Comparison of ENCODE assay signal across 30 cellular contexts in genomic region chr6:113802779-113803178, GRCh38. TPM values are rescaled to one million over a fixed set of nuclear protein-coding genes. Genes with fewer than 3 reads are reported as not detected.
"Had no signal": no experiment of that assay in that cellular context is flagged by ENCODE, and none has a peak within 500 bp of the region (broad histone marks: within the 10 kb centered on the region; RNA-seq: fewer than 3 reads in every experiment).

No MANE protein-coding gene starts in this region.

- H3K36me3 ChIP-seq: neutrophil, right lobe of liver, sigmoid colon, suprapubic skin, tibial artery, transverse colon, upper lobe of right lung, uterus had no signal

- H2AFZ ChIP-seq: parathyroid adenoma had no signal

- FAIRE-seq: small intestine had no signal

- H3K9me3 ChIP-seq: neutrophil, psoas muscle, right lobe of liver, sigmoid colon, suprapubic skin, testis, tibial artery, transverse colon, upper lobe of right lung, uterus had no signal

- ATAC-seq: naive thymus-derived CD8-positive, alpha-beta T cell; natural killer cell treated with Interleukin-12 subunit alpha and Interleukin-12 subunit beta and Interleukin-15 and Interleukin-18, amount 100 ng/mL, for 72 hours; psoas muscle; right cardiac atrium; right lobe of liver; stimulated activated effector memory CD8-positive, alpha-beta T cell treated with anti-CD3 and anti-CD28 coated beads, Interleukin-12 subunit alpha, Interleukin-12 subunit beta, amount 100 ng/mL, for 72 hours; stimulated activated naive CD8-positive, alpha-beta T cell treated with anti-CD3 and anti-CD28 coated beads, Interleukin-15, amount 100 ng/mL, for 72 hours; stimulated activated naive CD8-positive, alpha-beta T cell treated with anti-CD3 and anti-CD28 coated beads, Interleukin-15, Interleukin-2, amounts not matched to agents 100 U/mL and 50 U/mL, for 24 hours; upper lobe of right lung had no signal

- H3K27me3 Mint-ChIP-seq: progenitor cell of endocrine pancreas; stimulated activated naive CD8-positive, alpha-beta T cell treated with anti-CD3 and anti-CD28 coated beads, Interleukin-15, amount 100 ng/mL, for 72 hours; type B pancreatic cell had no signal

- H3K4me3 ChIP-seq: psoas muscle, right lobe of liver, sigmoid colon, suprapubic skin, testis, tibial artery, transverse colon, upper lobe of right lung, uterus had no signal

- H3K79me2 ChIP-seq: parathyroid adenoma had no signal

- H3K27me3 ChIP-seq: neutrophil, right lobe of liver, sigmoid colon, suprapubic skin, testis, tibial artery, transverse colon, upper lobe of right lung, uterus had no signal

- H3K4me1 ChIP-seq: parathyroid adenoma, psoas muscle, right lobe of liver, sigmoid colon, suprapubic skin, testis, tibial artery, upper lobe of right lung, uterus had no signal

- H3K27ac ChIP-seq: neutrophil, parathyroid adenoma, psoas muscle, right lobe of liver, sigmoid colon, suprapubic skin, testis, tibial artery, transverse colon, upper lobe of right lung, uterus had no signal

- H3K4me3 Mint-ChIP-seq: naive thymus-derived CD8-positive, alpha-beta T cell; natural killer cell treated with Interleukin-12 subunit alpha and Interleukin-12 subunit beta and Interleukin-15 and Interleukin-18, amount 100 ng/mL, for 72 hours; nephron progenitor cell; neural crest cell; stimulated activated effector memory CD8-positive, alpha-beta T cell treated with anti-CD3 and anti-CD28 coated beads, Interleukin-12 subunit alpha, Interleukin-12 subunit beta, amount 100 ng/mL, for 72 hours; stimulated activated naive CD8-positive, alpha-beta T cell treated with anti-CD3 and anti-CD28 coated beads, Interleukin-15, amount 100 ng/mL, for 72 hours; type B pancreatic cell had no signal

- H3K27ac Mint-ChIP-seq: naive thymus-derived CD8-positive, alpha-beta T cell; natural killer cell treated with Interleukin-12 subunit alpha and Interleukin-12 subunit beta and Interleukin-15 and Interleukin-18, amount 100 ng/mL, for 72 hours; nephron progenitor cell; progenitor cell of endocrine pancreas; stimulated activated effector memory CD8-positive, alpha-beta T cell treated with anti-CD3 and anti-CD28 coated beads, Interleukin-12 subunit alpha, Interleukin-12 subunit beta, amount 100 ng/mL, for 72 hours; stimulated activated naive CD8-positive, alpha-beta T cell treated with anti-CD3 and anti-CD28 coated beads, Interleukin-15, amount 100 ng/mL, for 72 hours; type B pancreatic cell had no signal

- H3K9ac ChIP-seq: parathyroid adenoma had no signal

- H3K9me3 Mint-ChIP-seq: natural killer cell treated with Interleukin-12 subunit alpha and Interleukin-12 subunit beta and Interleukin-15 and Interleukin-18, amount 100 ng/mL, for 72 hours; nephron progenitor cell; stimulated activated effector memory CD8-positive, alpha-beta T cell treated with anti-CD3 and anti-CD28 coated beads, Interleukin-12 subunit alpha, Interleukin-12 subunit beta, amount 100 ng/mL, for 72 hours; stimulated activated naive CD8-positive, alpha-beta T cell treated with anti-CD3 and anti-CD28 coated beads, Interleukin-15, amount 100 ng/mL, for 72 hours had no signal

- DNase-seq: naive thymus-derived CD8-positive, alpha-beta T cell; nephron progenitor cell; nucleus accumbens; posterior cingulate gyrus; psoas muscle; right cardiac atrium; right lobe of liver; sigmoid colon; small intestine; stimulated activated CD4-positive, alpha-beta T cell treated with anti-CD3 and anti-CD28 coated beads, Interleukin-15, amount 100 ng/mL, for 24 hours; stimulated activated CD4-positive, alpha-beta T cell treated with anti-CD3 and anti-CD28 coated beads, Interleukin-2, amount 100 ng/mL, for 24 hours; stimulated activated CD4-positive, alpha-beta T cell treated with anti-CD3 and anti-CD28 coated beads, Interleukin-2, amount 100 ng/mL, for 48 hours; stimulated activated CD4-positive, alpha-beta T cell treated with anti-CD3 and anti-CD28 coated beads, Interleukin-4, amount 100 ng/mL, for 24 hours; stimulated activated naive CD4-positive, alpha-beta T cell; stimulated activated naive CD8-positive, alpha-beta T cell treated with anti-CD3 and anti-CD28 coated beads, Interleukin-15, amount 100 ng/mL, for 72 hours; stimulated activated naive CD8-positive, alpha-beta T cell treated with anti-CD3 and anti-CD28 coated beads, Interleukin-15, Interleukin-2, amounts not matched to agents 100 U/mL and 50 U/mL, for 24 hours; substantia nigra; testis; tibial artery; transverse colon; upper lobe of right lung; uterus had no signal

- H3K4me1 Mint-ChIP-seq: neural crest cell; stimulated activated effector memory CD8-positive, alpha-beta T cell treated with anti-CD3 and anti-CD28 coated beads, Interleukin-12 subunit alpha, Interleukin-12 subunit beta, amount 100 ng/mL, for 72 hours had no signal

RNA-seq across cellular contexts. Expression of gene MARCKS, which starts 54.4 kb away (rescaled TPM):
- polyA plus RNA-seq: naive thymus-derived CD8-positive, alpha-beta T cell had no signal
